1 cellular context compared by ENCODE assay signal in genomic region chr1:91020967-91021685, GRCh38.
TF ChIP-seq lines count a peak whose summit lies in the region.

No MANE protein-coding gene starts in this region.

TF ChIP-seq in HepG2, 621 proteins besides CTCF, POLR2A, EP300 and RAD21 (continued from another document):
- TF ChIP-seq ZNF609 (CRISPR knock-in tag; IDR thresholded peaks at IDR 0.05; ENCODE audit: borderline replicate concordance) (no peak), SMARCC2 (IDR thresholded peaks at IDR 0.05) (no peak), TBX2 (CRISPR knock-in tag; IDR thresholded peaks at IDR 0.05; ENCODE audit: borderline replicate concordance) (peak; percentile 35; the same call in 1 of the 2 replicates), KMT2A (CRISPR knock-in tag; IDR thresholded peaks at IDR 0.05) (no peak), ZNF18 (CRISPR knock-in tag; IDR thresholded peaks at IDR 0.05; ENCODE audit: insufficient replicate concordance) (no peak)
